Comparison of ENCODE assay signal across 13 cellular contexts in genomic region chr10:48802611-48803046, GRCh38.
DNase-seq lines count a peak whose midpoint lies in the region; ATAC-seq and TF ChIP-seq lines count a peak whose summit lies in the region.
"Had no signal": no experiment of that assay in that cellular context is flagged by ENCODE, and none has a peak within 500 bp of the region (broad histone marks: within the 10 kb centered on the region; RNA-seq: fewer than 3 reads in every experiment).

No MANE protein-coding gene starts in this region.

- no peak overlapping the region for H3K4me3 ChIP-seq in BLaER1 treated with 17β-estradiol and CSF1 and Interleukin-3, amounts not matched to agents 10 nM and 100 nM
- H3K4me3 ChIP-seq in MM.1S (ENCODE audit: low read length) = no peak overlapping the region
- no peak overlapping the region for H3K4me3 ChIP-seq in gastrocnemius medialis
- no peak overlapping the region for H3K4me3 ChIP-seq in BE2C (ENCODE audit: low read depth, low read length)
- H3K4me3 ChIP-seq: ovary had no signal

- H3F3A ChIP-seq in MM.1S (ENCODE audit: insufficient read depth, low read length) = peaks cover 9% of the 10 kb centered on the region; the same call in 1 of the 2 replicates

- no peak overlapping the region for H3K9ac ChIP-seq in BLaER1 treated with 17β-estradiol and CSF1 and Interleukin-3, amounts not matched to agents 10 nM and 100 nM
- H3K9ac ChIP-seq in MM.1S (ENCODE audit: low read length) = no peak overlapping the region

- no peaks in the 10 kb centered on the region for H4K20me1 ChIP-seq in BLaER1 treated with 17β-estradiol and CSF1 and Interleukin-3, amounts not matched to agents 10 nM and 100 nM
- H4K20me1 ChIP-seq in MM.1S (ENCODE audit: insufficient read depth, low read length) = no peaks in the 10 kb centered on the region

- H3K79me2 ChIP-seq in MM.1S (ENCODE audit: low read length) = no peaks in the 10 kb centered on the region

- no peak overlapping the region for H2AFZ ChIP-seq in MM.1S (ENCODE audit: low read length)

- in situ Hi-C loops in gastrocnemius medialis (cut with MboI; ENCODE audit: low sequenced_read_pairs in 4 of 4) = no loop called here

- peak; percentile 83 for DNase-seq in MM.1S
- no peak for DNase-seq in gastrocnemius medialis
- no peak for DNase-seq in BE2C
- no peak for DNase-seq in NCI-H2227 (lab: John Stamatoyannopoulos, UW; ENCODE audit: unreplicated experiment)
- DNase-seq in NCI-H2227 treated with DMSO at 0.1 percent for 48 hours (lab: John Stamatoyannopoulos, UW) = no peak
- DNase-seq: CD8-positive, alpha-beta memory T cell; HFFc6; hypothalamus; NCI-H69; ovary had no signal

- peak; percentile 88 for ATAC-seq in GM19025 (IDR thresholded peaks at IDR 0.05; ENCODE audit: low read depth, unreplicated experiment)
- peak; percentile 94 for ATAC-seq in HG02798 (IDR thresholded peaks at IDR 0.05; ENCODE audit: poor library complexity, unreplicated experiment)
- no peak for ATAC-seq in gastrocnemius medialis

- intact Hi-C loops in gastrocnemius medialis (cut with DNase I; ENCODE audit: low total_unique reads) = no loop called here

- TF ChIP-seq CTCF in MM.1S (IDR thresholded peaks at IDR 0.05; ENCODE audit: low read length) (no peak), gastrocnemius medialis (IDR thresholded peaks at IDR 0.05 in 4 of 5, conservative IDR thresholded peaks at IDR 0.05 in 1 of 5) (no peak), BE2C (IDR thresholded peaks at IDR 0.05; ENCODE audit: low read depth, low read length) (no peak)

- no peak overlapping the region for H3K27ac ChIP-seq in BLaER1 treated with 17β-estradiol and CSF1 and Interleukin-3, amounts not matched to agents 10 nM and 100 nM
- no peak overlapping the region for H3K27ac ChIP-seq in MM.1S (ENCODE audit: low read length)
- no peak overlapping the region for H3K27ac ChIP-seq in gastrocnemius medialis
- H3K27ac ChIP-seq: ovary had no signal

- no peak for TF ChIP-seq POLR2A in gastrocnemius medialis (IDR thresholded peaks at IDR 0.05)

- H3K9me2 ChIP-seq in MM.1S (replicated peaks; ENCODE audit: insufficient read depth, low read length) = no peaks in the 10 kb centered on the region

- H3K4me2 ChIP-seq in BLaER1 treated with 17β-estradiol and CSF1 and Interleukin-3, amounts not matched to agents 10 nM and 100 nM = peak overlapping the region; percentile 44 to 87 (median 73)
- H3K4me2 ChIP-seq in MM.1S (ENCODE audit: low read depth, low read length) = no peak overlapping the region

- H3K36me3 ChIP-seq in BLaER1 treated with 17β-estradiol and CSF1 and Interleukin-3, amounts not matched to agents 10 nM and 100 nM = peaks cover 0 to 66% (median 24%) of the 10 kb centered on the region in 11 experiments; a peak in 14 of 22 replicates
- H3K36me3 ChIP-seq in MM.1S (replicated peaks; ENCODE audit: insufficient read depth, low read length) (no peaks in the 10 kb centered on the region), gastrocnemius medialis (no peaks in the 10 kb centered on the region), BE2C (no peaks in the 10 kb centered on the region)
- H3K36me3 ChIP-seq: ovary had no signal

- H3K9me3 ChIP-seq in BLaER1 treated with 17β-estradiol and CSF1 and Interleukin-3, amounts not matched to agents 10 nM and 100 nM (replicated peaks in 1 of 11) = peaks cover 0 to 25% (median 17%) of the 10 kb centered on the region in 11 experiments; a peak in 17 of 22 replicates
- no peaks in the 10 kb centered on the region for H3K9me3 ChIP-seq in MM.1S (replicated peaks; ENCODE audit: insufficient read depth, low read length)
- H3K9me3 ChIP-seq in gastrocnemius medialis = no peaks in the 10 kb centered on the region
- no peaks in the 10 kb centered on the region for H3K9me3 ChIP-seq in BE2C
- H3K9me3 ChIP-seq: ovary had no signal

- no peaks in the 10 kb centered on the region for H3K27me3 ChIP-seq in BLaER1 treated with 17β-estradiol and CSF1 and Interleukin-3, amounts not matched to agents 10 nM and 100 nM
- H3K27me3 ChIP-seq in MM.1S (replicated peaks; ENCODE audit: insufficient read depth, low read length) (peaks cover 17% of the 10 kb centered on the region), gastrocnemius medialis (no peaks in the 10 kb centered on the region), BE2C (no peaks in the 10 kb centered on the region)
- H3K27me3 ChIP-seq: ovary had no signal

- peaks cover 68 to 83% (median 71%) of the 10 kb centered on the region in 10 experiments for H3K4me1 ChIP-seq in BLaER1 treated with 17β-estradiol and CSF1 and Interleukin-3, amounts not matched to agents 10 nM and 100 nM
- H3K4me1 ChIP-seq in MM.1S (ENCODE audit: low read length) (peaks cover 4% of the 10 kb centered on the region; the same call in 1 of the 2 replicates), gastrocnemius medialis (peaks cover 0 to 9% of the 10 kb centered on the region in 2 donors), BE2C (no peaks in the 10 kb centered on the region)

Comparison
In these comparisons a context has a peak if more than half of its experiments do, and no peak if none do; other contexts are left out.
1. ATAC-seq: peak in GM19025 (single experiment) and HG02798 (single experiment); none in gastrocnemius medialis (0 of 2).